1 cellular context compared by ENCODE assay signal in genomic region chr19:10648360-10648759, GRCh38.
TF ChIP-seq lines count a peak whose summit lies in the region.

No MANE protein-coding gene starts in this region.

TF ChIP-seq in K562, 482 proteins besides CTCF, POLR2A, EP300 and RAD21 (continued from another document):
- TF ChIP-seq ATF1 (CRISPR knock-in tag; IDR thresholded peaks at IDR 0.05) (no peak), ATF1 (tag; IDR thresholded peaks at IDR 0.05) (peak; percentile 47; the same call in 1 of the 2 replicates), CHCHD3 (CRISPR knock-in tag; IDR thresholded peaks at IDR 0.05) (no peak), ZBED1 (IDR thresholded peaks at IDR 0.05) (no peak), JUN (IDR thresholded peaks at IDR 0.05; ENCODE audit: borderline replicate concordance, low read depth, low read length) (peak; percentile 84), JUN (CRISPR knock-in tag; IDR thresholded peaks at IDR 0.05; ENCODE audit: borderline replicate concordance) (no peak), CREM (IDR thresholded peaks at IDR 0.05; ENCODE audit: low read depth) (peak; percentile 68), C11orf30 (IDR thresholded peaks at IDR 0.05; ENCODE audit: low read depth) (no peak), MLLT1 (IDR thresholded peaks at IDR 0.05) (0 out of 4 replicates have a peak, but pooled peaks of 1 of the 2 experiments have one; percentile 16), DIDO1 (tag; IDR thresholded peaks at IDR 0.05; ENCODE audit: low read depth) (no peak), MEIS2 (IDR thresholded peaks at IDR 0.05; ENCODE audit: partially characterized antibody) (peak; percentile 98), NFE2 (IDR thresholded peaks at IDR 0.05; ENCODE audit: low read depth) (peak; percentile 44; the same call in 1 of the 2 replicates), MAZ (CRISPR knock-in tag; conservative IDR thresholded peaks at IDR 0.05 in 1 of 2, IDR thresholded peaks at IDR 0.05 in 1 of 2) (no peak), DPF2 (IDR thresholded peaks at IDR 0.05) (peak; percentile 39; the same call in 1 of the 2 replicates)
TF ChIP-seq in K562: peak in this region for 29.
